In genomic region chr17:4711671-4712111, GRCh38 we compare ENCODE assay signal across 8 cellular contexts. TPM values are rescaled to one million over a fixed set of nuclear protein-coding genes. Genes with fewer than 3 reads are reported as not detected.
DNase-seq lines count a peak whose midpoint lies in the region; ATAC-seq and TF ChIP-seq lines count a peak whose summit lies in the region.

No MANE protein-coding gene starts in this region.

- H3K4me3 Mint-ChIP-seq in CD8-positive, alpha-beta T cell: peak overlapping the region; percentile 98
- peak overlapping the region; percentile 81 for H3K4me3 Mint-ChIP-seq in nephron progenitor cell

- peak overlapping the region; percentile 86 for H3K27ac ChIP-seq in CD8-positive, alpha-beta T cell (ENCODE audit: low read depth, low read length)
- H3K27ac ChIP-seq in coronary artery (peak overlapping the region in 1 of 2 donors; percentile 92), SJCRH30 (no peak overlapping the region)

- no peaks in the 10 kb centered on the region for H3K27me3 Mint-ChIP-seq in CD8-positive, alpha-beta T cell (ENCODE audit: low read depth)
- peaks cover 7% of the 10 kb centered on the region for H3K27me3 Mint-ChIP-seq in nephron progenitor cell (ENCODE audit: low read depth, poor library complexity)

- TF ChIP-seq CTCF in CD8-positive, alpha-beta T cell (IDR thresholded peaks at IDR 0.05): no peak
- TF ChIP-seq CTCF in NB4 (IDR thresholded peaks at IDR 0.05; ENCODE audit: low read depth, low read length) (no peak), coronary artery (IDR thresholded peaks at IDR 0.05) (no peak), nephron progenitor cell (IDR thresholded peaks at IDR 0.05) (no peak)

- peaks cover 3% of the 10 kb centered on the region for H3K36me3 ChIP-seq in CD8-positive, alpha-beta T cell (ENCODE audit: insufficient read depth, low read length)
- no peaks in the 10 kb centered on the region for H3K36me3 ChIP-seq in SJCRH30

- H3K4me1 Mint-ChIP-seq in CD8-positive, alpha-beta T cell (ENCODE audit: low read depth): peaks cover 53% of the 10 kb centered on the region
- H3K4me1 Mint-ChIP-seq in nephron progenitor cell: peaks cover 19% of the 10 kb centered on the region

- no peaks in the 10 kb centered on the region for H3K9me3 Mint-ChIP-seq in CD8-positive, alpha-beta T cell
- H3K9me3 Mint-ChIP-seq in nephron progenitor cell: no peaks in the 10 kb centered on the region

- peak overlapping the region; percentile 91 for H3K4me3 ChIP-seq in CD8-positive, alpha-beta T cell (ENCODE audit: low read depth, low read length)
- peak overlapping the region; percentile 78 for H3K4me3 ChIP-seq in NB4 (ENCODE audit: low read depth, low read length)
- H3K4me3 ChIP-seq in coronary artery: peak overlapping the region; percentile 85
- H3K4me3 ChIP-seq in SJCRH30: no peak overlapping the region

- peak overlapping the region; percentile 98 for H3K27ac Mint-ChIP-seq in CD8-positive, alpha-beta T cell
- H3K27ac Mint-ChIP-seq in nephron progenitor cell: no peak overlapping the region

- CTCF ChIA-PET in CD8-positive, alpha-beta T cell (lab: Charles Lee): interaction anchor here (0.9 to 7.4 kb wide), 5 partner anchors 10 to 178 kb away, joined by 3 to 58 read pairs (median 17); partner anchors contain the start of genes GLTPD2 and MED11

- no peaks in the 10 kb centered on the region for H3K27me3 ChIP-seq in CD8-positive, alpha-beta T cell (ENCODE audit: insufficient read depth, low read length)
- no peaks in the 10 kb centered on the region for H3K27me3 ChIP-seq in SJCRH30

- H3K9me3 ChIP-seq in CD8-positive, alpha-beta T cell (ENCODE audit: low read length): no peaks in the 10 kb centered on the region
- no peaks in the 10 kb centered on the region for H3K9me3 ChIP-seq in SJCRH30 (replicated peaks)

- POLR2A ChIA-PET in CD8-positive, alpha-beta T cell (lab: Charles Lee): interaction anchor here (0.8 to 5.0 kb wide), 8 partner anchors 8 to 256 kb away, joined by 3 to 30 read pairs (median 6); partner anchors contain the start of genes C17orf107, MED11 and SPAG7

- no peak for TF ChIP-seq POLR2A in NB4 (IDR thresholded peaks at IDR 0.05; ENCODE audit: extremely low read depth, insufficient read length)

- ATAC-seq in CD8-positive, alpha-beta T cell: no peak

- DNase-seq in CD8-positive, alpha-beta T cell: no peak
- peak; percentile 90 for DNase-seq in NB4 (ENCODE audit: low read depth)
- no peak for DNase-seq in coronary artery (ENCODE audit: low spot score)
- DNase-seq in nephron progenitor cell: no peak
- DNase-seq in NCI-H524 (lab: John Stamatoyannopoulos, UW): no peak
- no peak for DNase-seq in NCI-H526 (lab: John Stamatoyannopoulos, UW)
- no peak for DNase-seq in NCI-H1417 (lab: John Stamatoyannopoulos, UW)
- DNase-seq in SJCRH30: no peak

- intact Hi-C loops in CD8-positive, alpha-beta T cell (cut with DNase I, micrococcal nuclease): loop anchor here (2.0 to 10.0 kb wide), 7 partner anchors 27 to 347 kb away; partner anchors contain the start of genes PFN1 (in 2 of the 2), UBE2G1 (in 2 of the 2), CXCL16 (in 1 of the 2) and INCA1 (in 1 of the 2)

- peaks cover 23% of the 10 kb centered on the region for H3K36me3 Mint-ChIP-seq in CD8-positive, alpha-beta T cell
- peaks cover under 1% of the 10 kb centered on the region for H3K36me3 Mint-ChIP-seq in nephron progenitor cell (ENCODE audit: low read depth)

- H3K4me1 ChIP-seq in CD8-positive, alpha-beta T cell (ENCODE audit: insufficient read depth, low read length): peaks cover 52% of the 10 kb centered on the region
- H3K4me1 ChIP-seq in SJCRH30: no peaks in the 10 kb centered on the region; the same call in 1 of the 2 replicates

RNA-seq across cellular contexts. Expression of gene ARRB2, which starts 1.3 kb away (rescaled TPM):
- total RNA-seq in CD8-positive, alpha-beta T cell: 100 to 1,000 TPM; 222 to 226 TPM
- 23.3 and 23.9 TPM in 2 replicates for total RNA-seq in SJCRH30 (2014; rRNA removed; shearing (Covaris generic))

RNA-seq across cellular contexts. Expression of gene PELP1, which starts 7.8 kb away (rescaled TPM):
- total RNA-seq in CD8-positive, alpha-beta T cell: 10 to 100 TPM; 45.7 to 49.3 TPM
- total RNA-seq in SJCRH30 (2014; rRNA removed; shearing (Covaris generic)): 23.6 and 27.2 TPM in 2 replicates

RNA-seq across cellular contexts. Expression of gene MED11, which starts 19.5 kb away (rescaled TPM):
- 1 to 10 TPM; 2.3 to 2.4 TPM for total RNA-seq in CD8-positive, alpha-beta T cell
- total RNA-seq in SJCRH30 (2014; rRNA removed; shearing (Covaris generic)): 5.5 and 5.6 TPM in 2 replicates

RNA-seq across cellular contexts. Expression of gene ZMYND15, which starts 27.9 kb away (rescaled TPM):
- total RNA-seq in CD8-positive, alpha-beta T cell: 1 to 10 TPM; 3.1 to 3.8 TPM
- total RNA-seq in SJCRH30 (2014; rRNA removed; shearing (Covaris generic)): not detected in 2 replicates

RNA-seq across cellular contexts. Expression of gene CXCL16, which starts 28.0 kb away (rescaled TPM):
- total RNA-seq in CD8-positive, alpha-beta T cell: 10 to 100 TPM; 41.5 to 42.3 TPM
- not detected in 2 replicates for total RNA-seq in SJCRH30 (2014; rRNA removed; shearing (Covaris generic))
